1 cellular context compared by ENCODE assay signal in genomic region chr1:88433556-88433955, GRCh38.
TF ChIP-seq lines count a peak whose summit lies in the region.

No MANE protein-coding gene starts in this region.

TF ChIP-seq in IMR-90, 13 proteins besides CTCF, POLR2A, EP300 and RAD21:
- no peak for TF ChIP-seq CEBPB (IDR thresholded peaks at IDR 0.05; ENCODE audit: low read depth, low read length)
- no peak for TF ChIP-seq RCOR1 (IDR thresholded peaks at IDR 0.05; ENCODE audit: insufficient replicate concordance, low read length)
- no peak for TF ChIP-seq RFX5 (IDR thresholded peaks at IDR 0.05; ENCODE audit: low read depth, low read length)
- no peak for TF ChIP-seq FOS (IDR thresholded peaks at IDR 0.05; ENCODE audit: low read depth, low read length)
- no peak for TF ChIP-seq MXI1 (IDR thresholded peaks at IDR 0.05; ENCODE audit: borderline replicate concordance, low read depth, low read length)
- no peak for TF ChIP-seq CHD1 (IDR thresholded peaks at IDR 0.05; ENCODE audit: low read depth, low read length)
- TF ChIP-seq MAFK (IDR thresholded peaks at IDR 0.05; ENCODE audit: low read depth, low read length) = no peak
- TF ChIP-seq BHLHE40 (IDR thresholded peaks at IDR 0.05; ENCODE audit: low read depth, low read length) = no peak
- TF ChIP-seq USF2 (IDR thresholded peaks at IDR 0.05; ENCODE audit: low read depth, low read length) = no peak
- no peak for TF ChIP-seq MAZ (IDR thresholded peaks at IDR 0.05; ENCODE audit: borderline replicate concordance, low read depth, low read length)
- TF ChIP-seq NFE2L2 (IDR thresholded peaks at IDR 0.05; ENCODE audit: low read depth, low read length) = no peak
- TF ChIP-seq ELK1 (IDR thresholded peaks at IDR 0.05; ENCODE audit: borderline replicate concordance, low read depth, low read length) = no peak
- TF ChIP-seq SMC3 (IDR thresholded peaks at IDR 0.05; ENCODE audit: low read depth, low read length) = no peak
